Comparison of ENCODE assay signal across 13 cellular contexts in the genomic region with DNA sequence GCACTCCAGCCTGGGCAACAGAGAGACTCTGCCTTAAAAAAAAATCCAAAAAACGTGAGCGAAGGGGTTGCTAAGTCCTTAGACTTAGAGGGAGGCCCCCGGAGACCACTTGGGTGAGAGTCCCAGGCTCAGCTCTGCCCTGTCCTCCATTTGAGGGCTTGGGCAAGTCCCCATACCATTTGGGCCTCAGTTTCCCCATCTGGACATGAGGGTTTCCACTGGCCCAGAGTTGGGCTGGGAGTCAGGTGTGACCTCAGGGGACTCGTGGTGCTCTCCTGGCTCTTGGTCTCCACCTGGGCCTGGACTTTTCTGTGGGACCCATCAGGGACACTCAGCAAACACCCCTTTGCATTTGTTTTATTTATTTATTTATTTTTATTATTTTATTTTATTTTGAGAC.
"Had no signal": no experiment of that assay in that cellular context is flagged by ENCODE, and none has a peak within 500 bp of the region (broad histone marks: within the 10 kb centered on the region; RNA-seq: fewer than 3 reads in every experiment).

No MANE protein-coding gene starts in this region.

- H3K27ac ChIP-seq: pancreas, right lobe of liver, thoracic aorta had no signal

- H3K4me1 Mint-ChIP-seq: activated CD4-positive, alpha-beta memory T cell treated with anti-CD3 and anti-CD28 coated beads, Interleukin-2, amount 10 ng/mL, durations not matched to agents 7 days and 5 days; activated naive CD4-positive, alpha-beta T cell treated with anti-CD3 and anti-CD28 coated beads, Interleukin-2, amount 10 ng/mL, durations not matched to agents 7 days and 5 days; brain; immature natural killer cell had no signal

- DNase-seq: SW 1271 had no signal

- H3K4me3 ChIP-seq: pancreas, right lobe of liver, smooth muscle cell, thoracic aorta, upper lobe of left lung had no signal

- H3K9me3 ChIP-seq: pancreas, right lobe of liver, thoracic aorta, upper lobe of left lung had no signal

- H3K4me3 Mint-ChIP-seq: activated CD4-positive, alpha-beta memory T cell treated with anti-CD3 and anti-CD28 coated beads, Interleukin-2, amount 10 ng/mL, durations not matched to agents 7 days and 5 days; activated naive CD4-positive, alpha-beta T cell treated with anti-CD3 and anti-CD28 coated beads, Interleukin-2, amount 10 ng/mL, durations not matched to agents 7 days and 5 days; activated T-cell treated with anti-CD3 and anti-CD28 coated beads, Interleukin-2, amount 50 U/mL, for 4 hours; brain; immature natural killer cell; natural killer cell treated with Interleukin-12 subunit alpha and Interleukin-12 subunit beta and Interleukin-15 and Interleukin-18, amount 100 ng/mL, for 72 hours had no signal

- H3K4me1 ChIP-seq: pancreas, right lobe of liver had no signal

- H3K36me3 Mint-ChIP-seq: activated naive CD4-positive, alpha-beta T cell treated with anti-CD3 and anti-CD28 coated beads, Interleukin-2, amount 10 ng/mL, durations not matched to agents 7 days and 5 days; natural killer cell treated with Interleukin-12 subunit alpha and Interleukin-12 subunit beta and Interleukin-15 and Interleukin-18, amount 100 ng/mL, for 72 hours had no signal

- H3K27me3 Mint-ChIP-seq: activated CD4-positive, alpha-beta memory T cell treated with anti-CD3 and anti-CD28 coated beads, Interleukin-2, amount 10 ng/mL, durations not matched to agents 7 days and 5 days; brain; natural killer cell treated with Interleukin-12 subunit alpha and Interleukin-12 subunit beta and Interleukin-15 and Interleukin-18, amount 100 ng/mL, for 72 hours had no signal

- H3K27me3 ChIP-seq: pancreas, right lobe of liver, upper lobe of left lung had no signal

- H3K36me3 ChIP-seq: pancreas, right lobe of liver, thoracic aorta had no signal

- H3K27ac Mint-ChIP-seq: activated CD4-positive, alpha-beta memory T cell treated with anti-CD3 and anti-CD28 coated beads, Interleukin-2, amount 10 ng/mL, durations not matched to agents 7 days and 5 days; activated naive CD4-positive, alpha-beta T cell treated with anti-CD3 and anti-CD28 coated beads, Interleukin-2, amount 10 ng/mL, durations not matched to agents 7 days and 5 days; brain; immature natural killer cell; natural killer cell treated with Interleukin-12 subunit alpha and Interleukin-12 subunit beta and Interleukin-15 and Interleukin-18, amount 100 ng/mL, for 72 hours had no signal

- H3K9me3 Mint-ChIP-seq: activated CD4-positive, alpha-beta memory T cell treated with anti-CD3 and anti-CD28 coated beads, Interleukin-2, amount 10 ng/mL, durations not matched to agents 7 days and 5 days; activated naive CD4-positive, alpha-beta T cell treated with anti-CD3 and anti-CD28 coated beads, Interleukin-2, amount 10 ng/mL, durations not matched to agents 7 days and 5 days; activated T-cell treated with anti-CD3 and anti-CD28 coated beads, Interleukin-2, amount 50 U/mL, for 4 hours; brain; immature natural killer cell; natural killer cell treated with Interleukin-12 subunit alpha and Interleukin-12 subunit beta and Interleukin-15 and Interleukin-18, amount 100 ng/mL, for 72 hours; stimulated activated naive B cell treated with anti-CD40 and anti-IgM and Interleukin-4, amounts not matched to agents 10 μg/mL and 1 μg/mL and 100 μg/mL, for 72 hours had no signal

- FAIRE-seq: pancreas had no signal
